1 cellular context compared by ENCODE assay signal in the genomic region with DNA sequence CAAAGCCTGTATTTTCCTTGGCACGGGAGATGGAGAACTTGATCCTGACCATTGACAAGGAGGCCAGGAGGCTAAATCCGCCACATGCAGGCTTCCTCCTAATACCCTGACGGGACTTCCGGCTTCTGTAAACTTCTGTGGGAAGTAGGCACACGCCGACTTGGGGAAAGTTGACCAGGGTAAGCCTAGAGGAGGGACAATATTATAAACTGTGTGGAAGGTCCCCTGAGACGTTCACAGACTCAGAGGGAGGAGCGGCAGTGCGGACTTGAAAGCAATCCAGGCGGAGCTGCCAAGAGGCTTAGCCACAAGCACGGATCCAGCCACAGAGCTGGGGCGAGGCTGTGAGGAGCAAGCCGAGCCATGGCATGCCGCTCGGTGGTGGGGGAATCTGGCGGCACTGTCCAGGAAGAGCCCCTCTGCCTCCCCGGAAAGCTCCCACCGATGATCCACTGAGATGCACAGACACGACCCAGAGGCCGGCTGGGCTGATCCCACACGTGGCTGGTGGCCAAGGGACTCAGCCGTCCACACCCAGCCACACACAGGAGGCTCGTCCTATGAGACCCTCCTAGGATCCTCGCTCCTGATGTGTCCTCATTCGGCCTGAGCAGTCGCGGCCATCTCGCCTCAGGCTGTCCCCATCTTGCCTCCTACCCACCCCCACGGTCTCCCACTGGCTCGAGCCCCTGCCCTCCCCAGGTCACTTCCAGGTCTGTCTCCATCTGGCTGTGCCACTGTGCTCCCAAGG.
TF ChIP-seq lines count a peak whose summit lies in the region.

No MANE protein-coding gene starts in this region.

TF ChIP-seq in H1, 55 proteins besides CTCF, POLR2A, EP300 and RAD21:
- TF ChIP-seq TEAD4 (IDR thresholded peaks at IDR 0.05; ENCODE audit: low read depth, low read length) (no peak), JUN (IDR thresholded peaks at IDR 0.05; ENCODE audit: low read depth, low read length) (no peak), POU5F1 (IDR thresholded peaks at IDR 0.05; ENCODE audit: low read depth, low read length) (no peak), CEBPB (IDR thresholded peaks at IDR 0.05; ENCODE audit: low read depth, low read length) (no peak), SP2 (IDR thresholded peaks at IDR 0.05; ENCODE audit: low read length) (no peak), HDAC6 (IDR thresholded peaks at IDR 0.05; ENCODE audit: low read depth, low read length) (no peak), SP4 (IDR thresholded peaks at IDR 0.05; ENCODE audit: low read length) (no peak), CREB1 (IDR thresholded peaks at IDR 0.05) (no peak), TAF1 (IDR thresholded peaks at IDR 0.05; ENCODE audit: low read depth, low read length) (no peak), TCF12 (IDR thresholded peaks at IDR 0.05; ENCODE audit: low read depth, low read length) (no peak), SIX5 (IDR thresholded peaks at IDR 0.05; ENCODE audit: low read depth, low read length) (no peak), BACH1 (IDR thresholded peaks at IDR 0.05; ENCODE audit: low read length) (no peak), SIN3A (conservative IDR thresholded peaks at IDR 0.05 in 1 of 2, IDR thresholded peaks at IDR 0.05 in 1 of 2; ENCODE audit: low read depth in 1 of 2, low read length in 2 of 2) (no peak)
